1 cellular context compared by ENCODE assay signal in the genomic region with DNA sequence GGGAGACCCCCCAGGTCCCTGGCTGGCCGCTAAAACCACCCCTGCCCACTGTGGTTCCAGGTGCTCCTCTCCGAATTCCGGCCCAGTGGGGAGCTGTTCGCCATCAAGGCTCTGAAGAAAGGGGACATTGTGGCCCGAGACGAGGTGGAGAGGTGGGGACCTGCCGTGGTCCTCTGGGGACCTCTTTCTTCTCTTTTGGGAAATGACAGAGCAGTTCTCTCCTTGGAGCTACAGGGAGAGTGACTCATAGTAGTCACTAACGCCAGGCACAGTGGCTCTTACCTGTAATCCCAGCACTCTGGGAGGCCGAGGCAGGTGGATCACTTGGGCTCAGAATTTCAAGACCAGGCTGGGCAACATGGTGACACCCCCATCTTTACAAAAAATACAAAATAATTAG.
TF ChIP-seq lines count a peak whose summit lies in the region.

No MANE protein-coding gene starts in this region.

TF ChIP-seq in A549, 52 proteins besides CTCF, POLR2A, EP300 and RAD21:
- TF ChIP-seq, protein P1, sequence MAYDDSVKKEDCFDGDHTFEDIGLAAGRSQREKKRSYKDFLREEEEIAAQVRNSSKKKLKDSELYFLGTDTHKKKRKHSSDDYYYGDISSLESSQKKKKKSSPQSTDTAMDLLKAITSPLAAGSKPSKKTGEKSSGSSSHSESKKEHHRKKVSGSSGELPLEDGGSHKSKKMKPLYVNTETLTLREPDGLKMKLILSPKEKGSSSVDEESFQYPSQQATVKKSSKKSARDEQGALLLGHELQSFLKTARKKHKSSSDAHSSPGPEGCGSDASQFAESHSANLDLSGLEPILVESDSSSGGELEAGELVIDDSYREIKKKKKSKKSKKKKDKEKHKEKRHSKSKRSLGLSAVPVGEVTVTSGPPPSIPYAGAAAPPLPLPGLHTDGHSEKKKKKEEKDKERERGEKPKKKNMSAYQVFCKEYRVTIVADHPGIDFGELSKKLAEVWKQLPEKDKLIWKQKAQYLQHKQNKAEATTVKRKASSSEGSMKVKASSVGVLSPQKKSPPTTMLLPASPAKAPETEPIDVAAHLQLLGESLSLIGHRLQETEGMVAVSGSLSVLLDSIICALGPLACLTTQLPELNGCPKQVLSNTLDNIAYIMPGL (CRISPR knock-in tag; IDR thresholded peaks at IDR 0.05; ENCODE audit: borderline replicate concordance), result no peak
- TF ChIP-seq ZSCAN20 (CRISPR knock-in tag; IDR thresholded peaks at IDR 0.05), result no peak
- TF ChIP-seq FOSL2 (IDR thresholded peaks at IDR 0.05), result no peak
- peak; percentile 31; the same call in 1 of the 2 replicates for TF ChIP-seq FOSL2 (CRISPR knock-in tag; IDR thresholded peaks at IDR 0.05)
- no peak for TF ChIP-seq JUNB (IDR thresholded peaks at IDR 0.05)
